ENCODE assay signal across 2 cellular contexts in genomic region chr10:106571216-106571954, GRCh38.
TF ChIP-seq lines count a peak whose summit lies in the region.

No MANE protein-coding gene starts in this region.

TF ChIP-seq in IMR-90, 13 proteins besides CTCF, POLR2A, EP300 and RAD21:
- TF ChIP-seq MAFK (IDR thresholded peaks at IDR 0.05; ENCODE audit: low read depth, low read length) (no peak), RFX5 (IDR thresholded peaks at IDR 0.05; ENCODE audit: low read depth, low read length) (no peak), CHD1 (IDR thresholded peaks at IDR 0.05; ENCODE audit: low read depth, low read length) (no peak), SMC3 (IDR thresholded peaks at IDR 0.05; ENCODE audit: low read depth, low read length) (peak; percentile 38), NFE2L2 (IDR thresholded peaks at IDR 0.05; ENCODE audit: low read depth, low read length) (no peak)

TF ChIP-seq in K562, 482 proteins besides CTCF, POLR2A, EP300 and RAD21:
- TF ChIP-seq JUNB (CRISPR knock-in tag; conservative IDR thresholded peaks at IDR 0.05): no peak
- no peak for TF ChIP-seq FOXA3 (CRISPR knock-in tag; conservative IDR thresholded peaks at IDR 0.05 in 1 of 2, IDR thresholded peaks at IDR 0.05 in 1 of 2)
- TF ChIP-seq, protein P1, sequence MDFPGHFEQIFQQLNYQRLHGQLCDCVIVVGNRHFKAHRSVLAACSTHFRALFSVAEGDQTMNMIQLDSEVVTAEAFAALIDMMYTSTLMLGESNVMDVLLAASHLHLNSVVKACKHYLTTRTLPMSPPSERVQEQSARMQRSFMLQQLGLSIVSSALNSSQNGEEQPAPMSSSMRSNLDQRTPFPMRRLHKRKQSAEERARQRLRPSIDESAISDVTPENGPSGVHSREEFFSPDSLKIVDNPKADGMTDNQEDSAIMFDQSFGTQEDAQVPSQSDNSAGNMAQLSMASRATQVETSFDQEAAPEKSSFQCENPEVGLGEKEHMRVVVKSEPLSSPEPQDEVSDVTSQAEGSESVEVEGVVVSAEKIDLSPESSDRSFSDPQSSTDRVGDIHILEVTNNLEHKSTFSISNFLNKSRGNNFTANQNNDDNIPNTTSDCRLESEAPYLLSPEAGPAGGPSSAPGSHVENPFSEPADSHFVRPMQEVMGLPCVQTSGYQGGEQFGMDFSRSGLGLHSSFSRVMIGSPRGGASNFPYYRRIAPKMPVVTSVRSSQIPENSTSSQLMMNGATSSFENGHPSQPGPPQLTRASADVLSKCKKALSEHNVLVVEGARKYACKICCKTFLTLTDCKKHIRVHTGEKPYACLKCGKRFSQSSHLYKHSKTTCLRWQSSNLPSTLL (IDR thresholded peaks at IDR 0.05): no peak
- no peak for TF ChIP-seq SMAD2 (IDR thresholded peaks at IDR 0.05; ENCODE audit: low read depth, low read length)
- TF ChIP-seq ETV1 (tag; conservative IDR thresholded peaks at IDR 0.05; ENCODE audit: low read depth): no peak
- no peak for TF ChIP-seq ZNF609 (CRISPR knock-in tag; IDR thresholded peaks at IDR 0.05; ENCODE audit: borderline replicate concordance)
- TF ChIP-seq POLR3A (IDR thresholded peaks at IDR 0.05; ENCODE audit: borderline replicate concordance, extremely low read depth, insufficient read depth, insufficient read length): no peak
- TF ChIP-seq ZNF57 (CRISPR knock-in tag; IDR thresholded peaks at IDR 0.05): no peak
- no peak for TF ChIP-seq KAT8 (IDR thresholded peaks at IDR 0.05; ENCODE audit: low read depth)
- TF ChIP-seq, protein P2, sequence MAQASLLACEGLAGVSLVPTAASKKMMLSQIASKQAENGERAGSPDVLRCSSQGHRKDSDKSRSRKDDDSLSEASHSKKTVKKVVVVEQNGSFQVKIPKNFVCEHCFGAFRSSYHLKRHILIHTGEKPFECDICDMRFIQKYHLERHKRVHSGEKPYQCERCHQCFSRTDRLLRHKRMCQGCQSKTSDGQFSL (CRISPR knock-in tag; IDR thresholded peaks at IDR 0.05): no peak
- TF ChIP-seq, protein P2 (tag; IDR thresholded peaks at IDR 0.05): no peak
- no peak for TF ChIP-seq CBX2 (IDR thresholded peaks at IDR 0.05; ENCODE audit: insufficient read depth, low read length, poor library complexity, severe bottlenecking)
- TF ChIP-seq CBX5 (IDR thresholded peaks at IDR 0.05; ENCODE audit: borderline replicate concordance, low read depth): no peak
- TF ChIP-seq HMBOX1 (IDR thresholded peaks at IDR 0.05): no peak
